In genomic region chr20:38950254-38950653, GRCh38 we compare ENCODE assay signal across 19 cellular contexts. TPM values are rescaled to one million over a fixed set of nuclear protein-coding genes. Genes with fewer than 3 reads are reported as not detected.
DNase-seq lines count a peak whose midpoint lies in the region; ATAC-seq, FAIRE-seq and TF ChIP-seq lines count a peak whose summit lies in the region.
"Had no signal": no experiment of that assay in that cellular context is flagged by ENCODE, and none has a peak within 500 bp of the region (broad histone marks: within the 10 kb centered on the region; RNA-seq: fewer than 3 reads in every experiment).

No MANE protein-coding gene starts in this region.

- no peak overlapping the region for H3K4me3 Mint-ChIP-seq in stimulated activated effector memory CD8-positive, alpha-beta T cell treated with anti-CD3 and anti-CD28 coated beads, Interleukin-12 subunit alpha, Interleukin-12 subunit beta, amount 100 ng/mL, for 72 hours
- H3K4me3 Mint-ChIP-seq: CD14-positive monocyte; CD4-positive, alpha-beta memory T cell had no signal

- CTCF ChIA-PET in HepG2 (lab: Yijun Ruan, JAX; ENCODE audit: low intra/inter-chr PET ratio, low total read pairs) = no interaction called here

- no peaks in the 10 kb centered on the region for H3K79me2 ChIP-seq in HepG2 (ENCODE audit: insufficient read depth, low read length)
- H3K79me2 ChIP-seq in keratinocyte (ENCODE audit: control insufficient read depth, insufficient read depth, low read length) = peaks cover 10% of the 10 kb centered on the region

- no peak overlapping the region for H3K27ac ChIP-seq in HepG2 (ENCODE audit: extremely low read length, insufficient read depth, low read length)
- no peak overlapping the region for H3K27ac ChIP-seq in right lobe of liver
- H3K27ac ChIP-seq in keratinocyte (ENCODE audit: control insufficient read depth, insufficient read depth, low read length) = peak overlapping the region; percentile 22
- no peak overlapping the region for H3K27ac ChIP-seq in spleen
- H3K27ac ChIP-seq: BLaER1, HL-60 had no signal

- dilution Hi-C loops in keratinocyte (cut with MboI; ENCODE audit: extremely low pct_ligation_motif_present, low sequenced_read_pairs) = no loop called here

- no peak for TF ChIP-seq RAD21 in HepG2 (CRISPR knock-in tag; IDR thresholded peaks at IDR 0.05)

- H3K9me3 ChIP-seq in HepG2 (ENCODE audit: low read length) (no peaks in the 10 kb centered on the region), right lobe of liver (no peaks in the 10 kb centered on the region), keratinocyte (ENCODE audit: control insufficient read depth, low read depth, low read length) (no peaks in the 10 kb centered on the region), spleen (no peaks in the 10 kb centered on the region)
- H3K9me3 ChIP-seq: BLaER1, HAP-1 had no signal

- FAIRE-seq in HepG2 (lab: Jason Lieb, UNC) = no peak
- no peak for FAIRE-seq in keratinocyte (lab: Jason Lieb, UNC)
- FAIRE-seq: GM12892, GM19239 had no signal

- no peak for DNase-seq in HepG2 (ENCODE audit: low spot score)
- DNase-seq in right lobe of liver = no peak
- DNase-seq in keratinocyte (ENCODE audit: low read depth, low spot score) = no peak
- DNase-seq in stimulated activated effector memory CD8-positive, alpha-beta T cell treated with anti-CD3 and anti-CD28 coated beads, Interleukin-12 subunit alpha, Interleukin-12 subunit beta, amount 100 ng/mL, for 72 hours (ENCODE audit: low spot score in 2 of 2) = no peak
- no peak for DNase-seq in spleen
- DNase-seq in GM19238 (ENCODE audit: insufficient read length, low spot score) = no peak
- no peak for DNase-seq in activated effector memory CD4-positive, alpha-beta T cell treated with Interleukin-2 at 50 U/mL for 16 hours
- DNase-seq: 8988T; CD4-positive, alpha-beta memory T cell; DMS153; DMS79; GDM1; IMR-90 had no signal

- H3K4me2 ChIP-seq in HepG2 (ENCODE audit: low read depth, low read length) (no peak overlapping the region), keratinocyte (ENCODE audit: control insufficient read depth, extremely low read depth, insufficient read depth, low read depth, low read length) (no peak overlapping the region)
- H3K4me2 ChIP-seq: BLaER1 had no signal

- H3K36me3 Mint-ChIP-seq in stimulated activated effector memory CD8-positive, alpha-beta T cell treated with anti-CD3 and anti-CD28 coated beads, Interleukin-12 subunit alpha, Interleukin-12 subunit beta, amount 100 ng/mL, for 72 hours = peaks cover 33% of the 10 kb centered on the region

- H2AFZ ChIP-seq in HepG2 (ENCODE audit: low read length) (no peak overlapping the region), keratinocyte (ENCODE audit: control insufficient read depth, low read length) (no peak overlapping the region)

- peak overlapping the region; percentile 45 for H3K27ac Mint-ChIP-seq in stimulated activated effector memory CD8-positive, alpha-beta T cell treated with anti-CD3 and anti-CD28 coated beads, Interleukin-12 subunit alpha, Interleukin-12 subunit beta, amount 100 ng/mL, for 72 hours

- no peak for TF ChIP-seq CTCF in HepG2 (CRISPR knock-in tag; IDR thresholded peaks at IDR 0.05)
- TF ChIP-seq CTCF in right lobe of liver (IDR thresholded peaks at IDR 0.05) = no peak
- TF ChIP-seq CTCF in keratinocyte (optimal IDR thresholded peaks at IDR 0.05 in 1 of 3, IDR thresholded peaks at IDR 0.05 in 1 of 3, conservative IDR thresholded peaks at IDR 0.05 in 1 of 3; ENCODE audit: extremely low read depth in 1 of 3, insufficient read depth in 2 of 3, low read length in 3 of 3) = no peak
- TF ChIP-seq CTCF in spleen (IDR thresholded peaks at IDR 0.05 in 8 of 11, conservative IDR thresholded peaks at IDR 0.05 in 3 of 11) = no peak

- in situ Hi-C loops in HepG2 (cut with HindIII; ENCODE audit: extremely low pct_ligation_motif_present, low pct_unique_long_range_greater_than_20kb) = no loop called here

- intact Hi-C loops in HepG2 (cut with micrococcal nuclease; ENCODE audit: unreplicated experiment) (no loop called here), right lobe of liver (cut with DNase I) (no loop called here), spleen (cut with DNase I; ENCODE audit: low total_unique reads) (no loop called here)

- H3K4me3 ChIP-seq in HepG2 (replicated peaks in 1 of 3; ENCODE audit: insufficient read depth in 1 of 3, low read depth in 2 of 3, low read length in 3 of 3) = no peak overlapping the region
- H3K4me3 ChIP-seq in right lobe of liver = no peak overlapping the region
- no peak overlapping the region for H3K4me3 ChIP-seq in keratinocyte (ENCODE audit: control insufficient read depth in 2 of 3, extremely low read depth in 1 of 3, insufficient read depth in 2 of 3, low read depth in 1 of 3, low read length in 3 of 3)
- no peak overlapping the region for H3K4me3 ChIP-seq in spleen
- H3K4me3 ChIP-seq: BLaER1, HAP-1 had no signal

- peaks cover 2% of the 10 kb centered on the region for H3K9me1 ChIP-seq in keratinocyte (ENCODE audit: control insufficient read depth, extremely low read depth, insufficient read depth, low read length)

- WGBS in HepG2 (ENCODE audit: low lambda C conversion rate) = 100% methylated on average over 2 of the region's 2 CpGs
- 100% methylated on average over 2 of the region's 2 CpGs for WGBS in right lobe of liver (ENCODE audit: insufficient coverage, low coverage, low lambda C conversion rate, missing lambda C conversion rate)
- 77 to 100% (median 96%) methylated on average over 2 of the region's 2 CpGs for WGBS in spleen, 5 donors

- BruUV-seq in HepG2 (replicated peaks; lab: Mats Ljungman, UMichigan) = no TSS peak

- POLR2A ChIA-PET in HepG2 (lab: Yijun Ruan, JAX) = interaction anchor here (1.1 kb wide), 1 partner anchor 12 kb away, joined by 3 read pairs; the partner anchor contains the start of gene DHX35

- H3K27me3 ChIP-seq in HepG2 (ENCODE audit: control insufficient read depth in 1 of 2, insufficient read depth in 2 of 2, low read length in 2 of 2) (no peaks in the 10 kb centered on the region), right lobe of liver (no peaks in the 10 kb centered on the region), keratinocyte (ENCODE audit: control insufficient read depth, extremely low read depth, insufficient read depth, low read length) (no peaks in the 10 kb centered on the region), spleen (replicated peaks in 1 of 7) (no peaks in the 10 kb centered on the region)
- H3K27me3 ChIP-seq: BLaER1 had no signal

- TF ChIP-seq POLR2A in HepG2 (IDR thresholded peaks at IDR 0.05; ENCODE audit: insufficient read depth in 1 of 2, low read depth in 2 of 2, low read length in 2 of 2) (no peak), right lobe of liver (IDR thresholded peaks at IDR 0.05) (no peak), spleen (IDR thresholded peaks at IDR 0.05) (no peak)

- H4K20me1 ChIP-seq in HepG2 (ENCODE audit: insufficient read depth, low read length) (no peaks in the 10 kb centered on the region), keratinocyte (ENCODE audit: control insufficient read depth, extremely low read depth, insufficient read depth, low read length) (no peaks in the 10 kb centered on the region)

- peaks cover 51 to 73% of the 10 kb centered on the region in 2 experiments for H3K36me3 ChIP-seq in HepG2 (replicated peaks in 1 of 2; ENCODE audit: control insufficient read depth in 1 of 2, insufficient read depth in 2 of 2, low read length in 2 of 2)
- H3K36me3 ChIP-seq in right lobe of liver = no peaks in the 10 kb centered on the region
- peaks cover 0 to 30% of the 10 kb centered on the region in 2 experiments for H3K36me3 ChIP-seq in keratinocyte (ENCODE audit: control insufficient read depth in 2 of 2, extremely low read depth in 1 of 2, insufficient read depth in 2 of 2, low read length in 2 of 2)
- H3K36me3 ChIP-seq in spleen = peaks cover 0 to 58% (median 0%) of the 10 kb centered on the region in 6 donors

- H3K9ac ChIP-seq in HepG2 (ENCODE audit: insufficient read depth, low read depth, low read length) (no peak overlapping the region), keratinocyte (ENCODE audit: control insufficient read depth, extremely low read depth, insufficient read depth, low read length) (no peak overlapping the region)
- H3K9ac ChIP-seq: BLaER1 had no signal

- no peaks in the 10 kb centered on the region for H3K4me1 Mint-ChIP-seq in stimulated activated effector memory CD8-positive, alpha-beta T cell treated with anti-CD3 and anti-CD28 coated beads, Interleukin-12 subunit alpha, Interleukin-12 subunit beta, amount 100 ng/mL, for 72 hours
- H3K4me1 Mint-ChIP-seq: CD14-positive monocyte; CD4-positive, alpha-beta memory T cell had no signal

- H3K4me1 ChIP-seq in HepG2 (ENCODE audit: insufficient read depth, low read length) (peaks cover 28% of the 10 kb centered on the region), right lobe of liver (peaks cover 0 to 11% (median 0%) of the 10 kb centered on the region in 4 donors), keratinocyte (ENCODE audit: control insufficient read depth, extremely low read depth, insufficient read depth, low read length) (no peaks in the 10 kb centered on the region), spleen (no peaks in the 10 kb centered on the region)
- H3K4me1 ChIP-seq: BLaER1, HAP-1 had no signal

- ATAC-seq in HepG2 = no peak
- no peak for ATAC-seq in right lobe of liver
- ATAC-seq in stimulated activated effector memory CD8-positive, alpha-beta T cell treated with anti-CD3 and anti-CD28 coated beads, Interleukin-12 subunit alpha, Interleukin-12 subunit beta, amount 100 ng/mL, for 72 hours = no peak

- TF ChIP-seq EP300 in HepG2 (IDR thresholded peaks at IDR 0.05; ENCODE audit: low read depth in 2 of 2, low read length in 2 of 2) (no peak), HepG2 (CRISPR knock-in tag; IDR thresholded peaks at IDR 0.05; ENCODE audit: borderline replicate concordance) (no peak)

- no peaks in the 10 kb centered on the region for H3K9me3 Mint-ChIP-seq in stimulated activated effector memory CD8-positive, alpha-beta T cell treated with anti-CD3 and anti-CD28 coated beads, Interleukin-12 subunit alpha, Interleukin-12 subunit beta, amount 100 ng/mL, for 72 hours
- H3K9me3 Mint-ChIP-seq: CD14-positive monocyte; CD4-positive, alpha-beta memory T cell had no signal

RNA-seq across cellular contexts. Expression of gene DHX35, which starts 11.9 kb away (rescaled TPM):
- total RNA-seq in HepG2 (2016; rRNA removed; fragmentation: Illumina TruSeq; extraction: Trizol) (28.7 and 30.4 TPM in 2 replicates), right lobe of liver (1 to 10 TPM; 3.2 to 7.5 (median 4.8) TPM), spleen (10 to 100 TPM in 6 of 7 donors, 1 to 10 TPM in 1; 9.0 to 16.4 (median 12.3) TPM)
- 5.2 and 6.7 TPM in 2 replicates for total RNA-seq in HepG2 (2016; cell fraction: cytosol; rRNA removed; fragmentation: Illumina TruSeq; extraction: Trizol; ENCODE audit: low read depth)
- total RNA-seq in HepG2 (2016; cell fraction: insoluble cytoplasmic fraction; rRNA removed; fragmentation: Illumina TruSeq; extraction: Trizol) = 29.9 and 33.4 TPM in 2 replicates
- 8.6 and 10.5 TPM in 2 replicates for total RNA-seq in HepG2 (2016; cell fraction: membrane; rRNA removed; fragmentation: Illumina TruSeq; extraction: Trizol)
- 35.4 and 36.9 TPM in 2 replicates for total RNA-seq in HepG2 (2016; cell fraction: nucleus; rRNA removed; fragmentation: Illumina TruSeq; extraction: Trizol)
- polyA plus RNA-seq in HepG2 (2011; rRNA removed) (25.8 and 26.2 TPM in 2 replicates), keratinocyte (9.3 to 12.9 TPM (median 9.8 TPM) in 3 replicates), spleen (1 to 10 TPM; 4.7 to 8.1 (median 5.3) TPM)
- 18.8 and 19.6 TPM in 2 replicates for polyA plus RNA-seq in HepG2 (2011; cell fraction: cytosol; rRNA removed)
- polyA plus RNA-seq in HepG2 (2011; cell fraction: nucleus; rRNA removed) = 58.1 and 67.7 TPM in 2 replicates
- 11.8 and 14.5 TPM in 2 replicates for polyA plus RNA-seq in HepG2 (2012)
- polyA plus RNA-seq in HepG2 (2016; cell fraction: cytosol; fragmentation: Illumina TruSeq; extraction: Trizol; ENCODE audit: low read depth) = 1.6 and 1.8 TPM in 2 replicates
- polyA plus RNA-seq in HepG2 (2016; cell fraction: insoluble cytoplasmic fraction; fragmentation: Illumina TruSeq; extraction: Trizol; ENCODE audit: low read depth) = 24.2 and 25.5 TPM in 2 replicates
- polyA plus RNA-seq in HepG2 (2016; cell fraction: membrane; fragmentation: Illumina TruSeq; extraction: Trizol; ENCODE audit: low read depth) = 4.9 TPM in 2 replicates
- 45.4 and 47.2 TPM in 2 replicates for polyA plus RNA-seq in HepG2 (2016; cell fraction: nucleus; fragmentation: Illumina TruSeq; extraction: Trizol; ENCODE audit: insufficient read depth, low read depth)
- 25.6 and 28.7 TPM in 2 replicates for polyA minus RNA-seq in HepG2 (2011; rRNA and poly(A)+ RNA removed; ENCODE audit: low replicate concordance)
- 10.4 and 11.8 TPM in 2 replicates for polyA minus RNA-seq in HepG2 (2011; cell fraction: cytosol; rRNA and poly(A)+ RNA removed)
- 46.6 and 48.2 TPM in 2 replicates for polyA minus RNA-seq in HepG2 (2011; cell fraction: nucleus; rRNA and poly(A)+ RNA removed)
- polyA plus RNA-seq in keratinocyte (2011; ENCODE audit: low read depth) = 1.7 TPM
- polyA plus RNA-seq in keratinocyte (2011; cell fraction: cytosol; rRNA removed) = 5.5 and 7.4 TPM in 2 replicates
- polyA plus RNA-seq in keratinocyte (2011; cell fraction: nucleus; rRNA removed) = 20.3 and 21.7 TPM in 2 replicates
- 3.9 and 5.7 TPM in 2 replicates for polyA plus RNA-seq in keratinocyte (2012; ENCODE audit: low replicate concordance)
- 6.8 to 13.3 TPM (median 10.4 TPM) in 3 replicates for polyA minus RNA-seq in keratinocyte
- polyA minus RNA-seq in keratinocyte (2011; cell fraction: cytosol; rRNA and poly(A)+ RNA removed) = 3.3 TPM
- 8.8 and 16.0 TPM in 2 replicates for polyA minus RNA-seq in keratinocyte (2011; cell fraction: nucleus; rRNA and poly(A)+ RNA removed)

RNA-seq across cellular contexts. Expression of gene FAM83D, which starts 24.0 kb away (rescaled TPM):
- total RNA-seq in HepG2 (2016; rRNA removed; fragmentation: Illumina TruSeq; extraction: Trizol) (64.0 and 76.5 TPM in 2 replicates), right lobe of liver (1 to 10 TPM in 4 of 6 experiments, under 1 TPM in 2; 0.83 to 3.3 (median 1.7) TPM), spleen (1 to 10 TPM in 5 of 7 donors, under 1 TPM in 2; 0.46 to 3.0 (median 1.5) TPM)
- total RNA-seq in HepG2 (2016; cell fraction: cytosol; rRNA removed; fragmentation: Illumina TruSeq; extraction: Trizol; ENCODE audit: low read depth) = 7.7 and 8.1 TPM in 2 replicates
- 64.0 and 71.6 TPM in 2 replicates for total RNA-seq in HepG2 (2016; cell fraction: insoluble cytoplasmic fraction; rRNA removed; fragmentation: Illumina TruSeq; extraction: Trizol)
- 21.2 and 23.0 TPM in 2 replicates for total RNA-seq in HepG2 (2016; cell fraction: membrane; rRNA removed; fragmentation: Illumina TruSeq; extraction: Trizol)
- total RNA-seq in HepG2 (2016; cell fraction: nucleus; rRNA removed; fragmentation: Illumina TruSeq; extraction: Trizol) = 31.3 and 37.7 TPM in 2 replicates
- polyA plus RNA-seq in HepG2 (2011; rRNA removed) (26.7 and 51.4 TPM in 2 replicates), keratinocyte (8.5 to 33.1 TPM (median 32.1 TPM) in 3 replicates), spleen (1 to 10 TPM in 2 of 3 donors, under 1 TPM in 1; 0.76 to 1.2 (median 1.2) TPM)
- 28.2 and 38.6 TPM in 2 replicates for polyA plus RNA-seq in HepG2 (2011; cell fraction: cytosol; rRNA removed)
- 23.7 and 42.3 TPM in 2 replicates for polyA plus RNA-seq in HepG2 (2011; cell fraction: nucleus; rRNA removed)
- polyA plus RNA-seq in HepG2 (2012) = 13.4 and 27.1 TPM in 2 replicates
- 3.9 and 4.0 TPM in 2 replicates for polyA plus RNA-seq in HepG2 (2016; cell fraction: cytosol; fragmentation: Illumina TruSeq; extraction: Trizol; ENCODE audit: low read depth)
- 80.4 and 80.8 TPM in 2 replicates for polyA plus RNA-seq in HepG2 (2016; cell fraction: insoluble cytoplasmic fraction; fragmentation: Illumina TruSeq; extraction: Trizol; ENCODE audit: low read depth)
- polyA plus RNA-seq in HepG2 (2016; cell fraction: membrane; fragmentation: Illumina TruSeq; extraction: Trizol; ENCODE audit: low read depth) = 11.5 and 12.2 TPM in 2 replicates
- polyA plus RNA-seq in HepG2 (2016; cell fraction: nucleus; fragmentation: Illumina TruSeq; extraction: Trizol; ENCODE audit: insufficient read depth, low read depth) = 61.5 and 62.0 TPM in 2 replicates
- 42.3 and 93.4 TPM in 2 replicates for polyA minus RNA-seq in HepG2 (2011; rRNA and poly(A)+ RNA removed; ENCODE audit: low replicate concordance)
- polyA minus RNA-seq in HepG2 (2011; cell fraction: cytosol; rRNA and poly(A)+ RNA removed) = 16.7 and 27.9 TPM in 2 replicates
- 19.5 and 32.3 TPM in 2 replicates for polyA minus RNA-seq in HepG2 (2011; cell fraction: nucleus; rRNA and poly(A)+ RNA removed)
- 1.2 TPM for polyA plus RNA-seq in keratinocyte (2011; ENCODE audit: low read depth)
- polyA plus RNA-seq in keratinocyte (2011; cell fraction: cytosol; rRNA removed) = 11.3 and 17.1 TPM in 2 replicates
- 12.3 and 13.2 TPM in 2 replicates for polyA plus RNA-seq in keratinocyte (2011; cell fraction: nucleus; rRNA removed)
- 0.97 and 19.3 TPM in 2 replicates for polyA plus RNA-seq in keratinocyte (2012; ENCODE audit: low replicate concordance)
- polyA minus RNA-seq in keratinocyte = 5.9 to 26.8 TPM (median 19.0 TPM) in 3 replicates
- 8.1 TPM for polyA minus RNA-seq in keratinocyte (2011; cell fraction: cytosol; rRNA and poly(A)+ RNA removed)
- 5.5 and 6.3 TPM in 2 replicates for polyA minus RNA-seq in keratinocyte (2011; cell fraction: nucleus; rRNA and poly(A)+ RNA removed)
